ENCODE assay signal across 16 cellular contexts in the genomic region with DNA sequence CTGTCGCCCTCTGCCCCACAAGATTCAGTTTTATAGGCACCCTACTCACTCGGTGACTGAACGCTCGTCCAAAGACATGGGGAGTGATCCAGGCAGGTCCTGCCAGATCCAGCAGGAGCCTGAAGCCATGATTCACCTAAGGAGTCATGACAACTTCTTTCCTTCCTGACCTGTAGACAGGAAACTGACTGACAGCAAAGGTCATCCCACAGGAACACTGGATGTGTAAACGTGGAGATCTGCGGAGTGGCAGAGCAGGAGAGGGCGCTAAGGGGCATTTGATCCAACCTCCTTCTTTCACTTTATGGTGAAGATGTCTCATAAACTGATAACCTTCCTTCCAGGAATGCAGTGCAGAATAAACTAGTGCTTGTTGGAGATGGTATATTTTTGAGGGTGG.
DNase-seq lines count a peak whose midpoint lies in the region; ATAC-seq, FAIRE-seq and TF ChIP-seq lines count a peak whose summit lies in the region.
"Had no signal": no experiment of that assay in that cellular context is flagged by ENCODE, and none has a peak within 500 bp of the region (broad histone marks: within the 10 kb centered on the region; RNA-seq: fewer than 3 reads in every experiment).

No MANE protein-coding gene starts in this region.

- TF ChIP-seq CTCF in A673 (conservative IDR thresholded peaks at IDR 0.05; ENCODE audit: low read depth, low read length) (0 out of 2 replicates have a peak, but pooled peaks have one; percentile 18), keratinocyte (optimal IDR thresholded peaks at IDR 0.05 in 1 of 3, IDR thresholded peaks at IDR 0.05 in 1 of 3, conservative IDR thresholded peaks at IDR 0.05 in 1 of 3; ENCODE audit: extremely low read depth in 1 of 3, insufficient read depth in 2 of 3, low read length in 3 of 3) (peak in 2 of 3 experiments; percentile 56 to 76)

- no peak overlapping the region for H2AFZ ChIP-seq in keratinocyte (ENCODE audit: control insufficient read depth, low read length)

- H3K4me3 Mint-ChIP-seq in IgD-negative memory B cell: peak overlapping the region in 1 of 4 donors; percentile 54
- no peak overlapping the region for H3K4me3 Mint-ChIP-seq in activated naive CD8-positive, alpha-beta T cell
- H3K4me3 Mint-ChIP-seq: activated naive CD4-positive, alpha-beta T cell treated with anti-CD3 and anti-CD28 coated beads for 36 hours; T-helper 17 cell had no signal

- H3K9me3 ChIP-seq in A673 (ENCODE audit: low read depth, low read length, poor library complexity, severe bottlenecking) (no peaks in the 10 kb centered on the region), keratinocyte (ENCODE audit: control insufficient read depth, low read depth, low read length) (no peaks in the 10 kb centered on the region)
- H3K9me3 ChIP-seq: vagina had no signal

- H3K4me3 ChIP-seq in A673 (ENCODE audit: low read depth, low read length, poor library complexity, severe bottlenecking) (no peak overlapping the region), keratinocyte (ENCODE audit: control insufficient read depth in 2 of 3, extremely low read depth in 1 of 3, insufficient read depth in 2 of 3, low read depth in 1 of 3, low read length in 3 of 3) (peak overlapping the region in 1 of 3 experiments; percentile 9)
- H3K4me3 ChIP-seq: vagina had no signal

- H3K9ac ChIP-seq in keratinocyte (ENCODE audit: control insufficient read depth, extremely low read depth, insufficient read depth, low read length): peak overlapping the region; percentile 50

- H4K20me1 ChIP-seq in keratinocyte (ENCODE audit: control insufficient read depth, extremely low read depth, insufficient read depth, low read length): no peaks in the 10 kb centered on the region

- dilution Hi-C loops in keratinocyte (cut with MboI; ENCODE audit: extremely low pct_ligation_motif_present, low sequenced_read_pairs): no loop called here

- H3K27ac ChIP-seq in A673 (ENCODE audit: low read depth, low read length, poor library complexity, severe bottlenecking) (no peak overlapping the region), keratinocyte (ENCODE audit: control insufficient read depth, insufficient read depth, low read length) (peak overlapping the region; percentile 93)
- H3K27ac ChIP-seq: vagina had no signal

- H3K27me3 ChIP-seq in A673 (replicated peaks; ENCODE audit: insufficient read depth, low read depth, low read length, poor library complexity) (peaks cover 6% of the 10 kb centered on the region), keratinocyte (ENCODE audit: control insufficient read depth, extremely low read depth, insufficient read depth, low read length) (no peaks in the 10 kb centered on the region)
- H3K27me3 ChIP-seq: vagina had no signal

- H3K79me2 ChIP-seq in keratinocyte (ENCODE audit: control insufficient read depth, insufficient read depth, low read length): no peaks in the 10 kb centered on the region

- peaks cover 2% of the 10 kb centered on the region for H3K9me1 ChIP-seq in keratinocyte (ENCODE audit: control insufficient read depth, extremely low read depth, insufficient read depth, low read length)

- peak; percentile 98 for FAIRE-seq in keratinocyte (lab: Jason Lieb, UNC)

- no TSS peak for BruUV-seq in A673 (replicated peaks; lab: Mats Ljungman, UMichigan)

- intact Hi-C loops in A673 (cut with micrococcal nuclease; ENCODE audit: unreplicated experiment): no loop called here

- H3K9me3 Mint-ChIP-seq in IgD-negative memory B cell: no peaks in the 10 kb centered on the region
- H3K9me3 Mint-ChIP-seq in activated naive CD8-positive, alpha-beta T cell (ENCODE audit: low read depth): no peaks in the 10 kb centered on the region
- H3K9me3 Mint-ChIP-seq: activated naive CD4-positive, alpha-beta T cell treated with anti-CD3 and anti-CD28 coated beads for 36 hours had no signal

- CTCF ChIA-PET in A673 (lab: Charles Lee): no interaction called here

- no peaks in the 10 kb centered on the region for H3K27me3 Mint-ChIP-seq in IgD-negative memory B cell
- no peaks in the 10 kb centered on the region for H3K27me3 Mint-ChIP-seq in activated naive CD8-positive, alpha-beta T cell
- H3K27me3 Mint-ChIP-seq: T-helper 17 cell had no signal

- peaks cover 23 to 36% (median 35%) of the 10 kb centered on the region in 3 donors for H3K4me1 Mint-ChIP-seq in IgD-negative memory B cell
- peaks cover 92% of the 10 kb centered on the region for H3K4me1 Mint-ChIP-seq in activated naive CD8-positive, alpha-beta T cell (ENCODE audit: low read depth)

- H3K4me1 ChIP-seq in A673 (ENCODE audit: insufficient read depth, low read length, poor library complexity, severe bottlenecking) (no peaks in the 10 kb centered on the region), keratinocyte (ENCODE audit: control insufficient read depth, extremely low read depth, insufficient read depth, low read length) (peaks cover 30% of the 10 kb centered on the region)

- peak overlapping the region in 2 of 3 donors; percentile 2 to 25 for H3K27ac Mint-ChIP-seq in IgD-negative memory B cell
- H3K27ac Mint-ChIP-seq in activated naive CD8-positive, alpha-beta T cell: peak overlapping the region; percentile 94
- H3K27ac Mint-ChIP-seq: T-helper 17 cell had no signal

- POLR2A ChIA-PET in A673 (lab: Charles Lee; ENCODE audit: low non-redundant PET): no interaction called here

- peak overlapping the region; percentile 62 for H3K4me2 ChIP-seq in keratinocyte (ENCODE audit: control insufficient read depth, extremely low read depth, insufficient read depth, low read depth, low read length)

- no peaks in the 10 kb centered on the region for H3K36me3 ChIP-seq in A673 (ENCODE audit: insufficient read depth, low read length, poor library complexity, severe bottlenecking)
- H3K36me3 ChIP-seq in keratinocyte (ENCODE audit: control insufficient read depth in 2 of 2, extremely low read depth in 1 of 2, insufficient read depth in 2 of 2, low read length in 2 of 2): no peaks in the 10 kb centered on the region
- H3K36me3 ChIP-seq: vagina had no signal

- ATAC-seq in GM18873 (IDR thresholded peaks at IDR 0.05; ENCODE audit: low FRiP score, unreplicated experiment) (no peak), GM18502 (IDR thresholded peaks at IDR 0.05; ENCODE audit: poor library complexity, unreplicated experiment) (no peak)
- ATAC-seq: T-helper 17 cell had no signal

- peaks cover 5% of the 10 kb centered on the region for H3K36me3 Mint-ChIP-seq in IgD-negative memory B cell
- H3K36me3 Mint-ChIP-seq in activated naive CD8-positive, alpha-beta T cell: peaks cover 26% of the 10 kb centered on the region

- DNase-seq in A673 (ENCODE audit: low spot score) (no peak), keratinocyte (ENCODE audit: low read depth, low spot score) (peak; percentile 93), NCI-H2081 (lab: John Stamatoyannopoulos, UW) (no peak), GM19240 (ENCODE audit: insufficient read length, low spot score) (no peak)
- DNase-seq: activated naive CD4-positive, alpha-beta T cell treated with anti-CD3 and anti-CD28 coated beads for 36 hours; DMS79 treated with DMSO at 0.1 percent for 48 hours; foreskin fibroblast; Karpas-422; left cardiac atrium; NCI-H2107; T-helper 17 cell had no signal
